ENCODE assay signal across 1 cellular context in genomic region chr6:136609878-136610706, GRCh38.
A peak's percentile ranks its signal among the peaks of the same experiment; 100 is the strongest.
TF ChIP-seq lines count a peak whose summit lies in the region.

No MANE protein-coding gene starts in this region.

TF ChIP-seq in K562, 482 proteins besides CTCF, POLR2A, EP300 and RAD21 (continued from another document and continues in another):
- TF ChIP-seq TEAD4 (IDR thresholded peaks at IDR 0.05; ENCODE audit: low read length) = peak; percentile 56; the same call in 1 of the 2 replicates
- TF ChIP-seq TEAD4 (CRISPR knock-in tag; IDR thresholded peaks at IDR 0.05; ENCODE audit: borderline replicate concordance) = no peak
- no peak for TF ChIP-seq LARP7 (IDR thresholded peaks at IDR 0.05)
- peak; percentile 17 to 91; a peak in 2 of 4 replicates for TF ChIP-seq RCOR1 (IDR thresholded peaks at IDR 0.05; ENCODE audit: borderline replicate concordance in 1 of 2, low read depth in 2 of 2, low read length in 2 of 2)
- peak; percentile 72 for TF ChIP-seq GABPA (tag; conservative IDR thresholded peaks at IDR 0.05; ENCODE audit: low read depth)
- TF ChIP-seq PRDM10 (IDR thresholded peaks at IDR 0.05; ENCODE audit: partially characterized antibody) = peak; percentile 69
- TF ChIP-seq SMARCA5 (IDR thresholded peaks at IDR 0.05) = 0 out of 2 replicates have a peak, but pooled peaks have one; percentile 15
- peak; percentile 56 for TF ChIP-seq POLR2H (tag; IDR thresholded peaks at IDR 0.05; ENCODE audit: low read depth)
- TF ChIP-seq ZNF224 (CRISPR knock-in tag; IDR thresholded peaks at IDR 0.05) = no peak
- TF ChIP-seq CLOCK (CRISPR knock-in tag; IDR thresholded peaks at IDR 0.05; ENCODE audit: borderline replicate concordance) = no peak
- peak; percentile 73; the same call in 1 of the 2 replicates for TF ChIP-seq HDAC2 (IDR thresholded peaks at IDR 0.05)
- TF ChIP-seq HDAC3 (IDR thresholded peaks at IDR 0.05; ENCODE audit: borderline replicate concordance, partially characterized antibody) = peak; percentile 52
- 0 out of 2 replicates have a peak, but pooled peaks have one; percentile 67 for TF ChIP-seq MTA3 (IDR thresholded peaks at IDR 0.05; ENCODE audit: borderline replicate concordance)
- TF ChIP-seq TFE3 (CRISPR knock-in tag; IDR thresholded peaks at IDR 0.05) = no peak
- TF ChIP-seq ARID3A (IDR thresholded peaks at IDR 0.05; ENCODE audit: borderline replicate concordance, low read depth, low read length) = peak; percentile 86; the same call in 1 of the 2 replicates
- TF ChIP-seq TCF3 (CRISPR knock-in tag; IDR thresholded peaks at IDR 0.05) = peak; percentile 33
- peak; percentile 81 for TF ChIP-seq ATF7 (IDR thresholded peaks at IDR 0.05)
- TF ChIP-seq PTRF (tag; IDR thresholded peaks at IDR 0.05) = no peak
- TF ChIP-seq ARID1B (IDR thresholded peaks at IDR 0.05) = peak; percentile 93
- TF ChIP-seq ATF3 (IDR thresholded peaks at IDR 0.05) = peak; percentile 94
- peak; percentile 69; the same call in 1 of the 2 replicates for TF ChIP-seq ATF3 (CRISPR knock-in tag; conservative IDR thresholded peaks at IDR 0.05)
- peak; percentile 7; the same call in 1 of the 2 replicates for TF ChIP-seq EP400 (IDR thresholded peaks at IDR 0.05)
- peak; percentile 98 for TF ChIP-seq ETV5 (CRISPR knock-in tag; IDR thresholded peaks at IDR 0.05; ENCODE audit: low read depth)
- TF ChIP-seq SAP30 (IDR thresholded peaks at IDR 0.05; ENCODE audit: borderline replicate concordance, insufficient read depth, low read depth, low read length, poor library complexity, severe bottlenecking) = no peak
- peak; percentile 50 for TF ChIP-seq CTBP1 (IDR thresholded peaks at IDR 0.05; ENCODE audit: borderline replicate concordance)
- TF ChIP-seq RHOXF2B (CRISPR knock-in tag; conservative IDR thresholded peaks at IDR 0.05) = no peak
- TF ChIP-seq MAFF (IDR thresholded peaks at IDR 0.05; ENCODE audit: low read length) = peak; percentile 24; the same call in 1 of the 2 replicates
- TF ChIP-seq ZBTB40 (IDR thresholded peaks at IDR 0.05) = peak; percentile 62
- TF ChIP-seq ZBTB40 (CRISPR knock-in tag; IDR thresholded peaks at IDR 0.05) = no peak
- TF ChIP-seq EHMT2 (IDR thresholded peaks at IDR 0.05) = peak; percentile 79
- TF ChIP-seq VEZF1 (CRISPR knock-in tag; IDR thresholded peaks at IDR 0.05) = peak; percentile 74
- TF ChIP-seq SMARCE1 (IDR thresholded peaks at IDR 0.05) = peak; percentile 99
- no peak for TF ChIP-seq POLR2B (IDR thresholded peaks at IDR 0.05; ENCODE audit: low read depth, partially characterized antibody)
- TF ChIP-seq MAFK (IDR thresholded peaks at IDR 0.05; ENCODE audit: low read length) = peak; percentile 50; the same call in 1 of the 2 replicates
- TF ChIP-seq FOSL1 (tag; conservative IDR thresholded peaks at IDR 0.05) = peak; percentile 100
- no peak for TF ChIP-seq ZNF253 (CRISPR knock-in tag; conservative IDR thresholded peaks at IDR 0.05)
- TF ChIP-seq ZNF76 (CRISPR knock-in tag; IDR thresholded peaks at IDR 0.05; ENCODE audit: borderline replicate concordance) = no peak
- TF ChIP-seq IRF9 (tag; IDR thresholded peaks at IDR 0.05) = peak; percentile 41; the same call in 1 of the 2 replicates
- TF ChIP-seq RFX7 (CRISPR knock-in tag; IDR thresholded peaks at IDR 0.05) = no peak
